Comparison of ENCODE assay signal across 1 cellular context in genomic region chr5:65967288-65968066, GRCh38.
TF ChIP-seq lines count a peak whose summit lies in the region.

No MANE protein-coding gene starts in this region.

TF ChIP-seq in K562, 482 proteins besides CTCF, POLR2A, EP300 and RAD21 (continued from another document and continues in another):
- peak in 1 of 2 experiments; percentile 13 for TF ChIP-seq AFF1 (IDR thresholded peaks at IDR 0.05; ENCODE audit: low read depth in 1 of 2, partially characterized antibody in 2 of 2)
- 0 out of 2 replicates have a peak, but pooled peaks have one; percentile 28 for TF ChIP-seq NFATC3 (IDR thresholded peaks at IDR 0.05)
- TF ChIP-seq ZNF507 (tag; conservative IDR thresholded peaks at IDR 0.05) = no peak
- peak; percentile 52; the same call in 1 of the 2 replicates for TF ChIP-seq CC2D1A (IDR thresholded peaks at IDR 0.05)
- TF ChIP-seq ATF6 (CRISPR knock-in tag; IDR thresholded peaks at IDR 0.05) = no peak
- TF ChIP-seq ZNF589 (CRISPR knock-in tag; IDR thresholded peaks at IDR 0.05; ENCODE audit: low read depth) = no peak
- TF ChIP-seq HDAC1 (IDR thresholded peaks at IDR 0.05) = 0 out of 4 replicates have a peak, but pooled peaks of 1 of the 2 experiments have one; percentile 19
- TF ChIP-seq ZNF174 (CRISPR knock-in tag; IDR thresholded peaks at IDR 0.05) = no peak
- TF ChIP-seq RCOR1 (IDR thresholded peaks at IDR 0.05; ENCODE audit: borderline replicate concordance in 1 of 2, low read depth in 2 of 2, low read length in 2 of 2) = peak in 1 of 2 experiments; percentile 23; a peak in 1 of 4 replicates
- TF ChIP-seq POLR2H (tag; IDR thresholded peaks at IDR 0.05; ENCODE audit: low read depth) = peak; percentile 39; the same call in 1 of the 2 replicates
- TF ChIP-seq TEAD4 (IDR thresholded peaks at IDR 0.05; ENCODE audit: low read length) = peak; percentile 93
- no peak for TF ChIP-seq TEAD4 (CRISPR knock-in tag; IDR thresholded peaks at IDR 0.05; ENCODE audit: borderline replicate concordance)
- no peak for TF ChIP-seq FOXP1 (CRISPR knock-in tag; IDR thresholded peaks at IDR 0.05)
- TF ChIP-seq TEAD1 (CRISPR knock-in tag; IDR thresholded peaks at IDR 0.05) = no peak
- peak; percentile 92 for TF ChIP-seq CBFA2T2 (conservative IDR thresholded peaks at IDR 0.05)
- TF ChIP-seq ARID1B (IDR thresholded peaks at IDR 0.05) = peak; percentile 94
- no peak for TF ChIP-seq MCM5 (IDR thresholded peaks at IDR 0.05; ENCODE audit: low read depth)
- peak; percentile 38; the same call in 1 of the 2 replicates for TF ChIP-seq EHMT2 (IDR thresholded peaks at IDR 0.05)
- peak in 1 of 2 experiments; percentile 50 for TF ChIP-seq NCOA2 (IDR thresholded peaks at IDR 0.05; ENCODE audit: partially characterized antibody in 2 of 2)
- no peak for TF ChIP-seq ARID3A (IDR thresholded peaks at IDR 0.05; ENCODE audit: borderline replicate concordance, low read depth, low read length)
- peak; percentile 63; the same call in 1 of the 2 replicates for TF ChIP-seq SMARCE1 (IDR thresholded peaks at IDR 0.05)
- TF ChIP-seq BCOR (IDR thresholded peaks at IDR 0.05) = 0 out of 2 replicates have a peak, but pooled peaks have one; percentile 22
- no peak for TF ChIP-seq C11orf30 (IDR thresholded peaks at IDR 0.05; ENCODE audit: low read depth)
- no peak for TF ChIP-seq CGGBP1 (CRISPR knock-in tag; IDR thresholded peaks at IDR 0.05)
- TF ChIP-seq YY1 (IDR thresholded peaks at IDR 0.05; ENCODE audit: borderline replicate concordance in 1 of 3, control insufficient read depth in 1 of 3, extremely low read depth in 1 of 3, insufficient read depth in 3 of 3, insufficient read length in 1 of 3, insufficient replicate concordance in 2 of 3, low read depth in 1 of 3, low read length in 2 of 3) = no peak
- TF ChIP-seq ARNT (IDR thresholded peaks at IDR 0.05) = peak; percentile 28 to 64; a peak in 1 of 4 replicates
- no peak for TF ChIP-seq ZNF407 (IDR thresholded peaks at IDR 0.05; ENCODE audit: low read depth)
- no peak for TF ChIP-seq ZBTB43 (CRISPR knock-in tag; IDR thresholded peaks at IDR 0.05)
- TF ChIP-seq ZNF384 (IDR thresholded peaks at IDR 0.05; ENCODE audit: low read depth, low read length) = peak; percentile 69
- no peak for TF ChIP-seq POLR3G (IDR thresholded peaks at IDR 0.05; ENCODE audit: extremely low read depth, insufficient read length, insufficient replicate concordance)
- TF ChIP-seq SMARCA4 (IDR thresholded peaks at IDR 0.05) = peak; percentile 86
- no peak for TF ChIP-seq ZNF212 (CRISPR knock-in tag; IDR thresholded peaks at IDR 0.05)
- TF ChIP-seq CREM (IDR thresholded peaks at IDR 0.05; ENCODE audit: low read depth) = peak; percentile 38; the same call in 1 of the 2 replicates
- peak; percentile 93 for TF ChIP-seq MEF2D (tag; conservative IDR thresholded peaks at IDR 0.05; ENCODE audit: low read depth)
- TF ChIP-seq IRF1 (CRISPR knock-in tag; IDR thresholded peaks at IDR 0.05; ENCODE audit: borderline replicate concordance) = no peak
- TF ChIP-seq FOXA3 (CRISPR knock-in tag; conservative IDR thresholded peaks at IDR 0.05 in 1 of 2, IDR thresholded peaks at IDR 0.05 in 1 of 2) = peak in 1 of 2 experiments; percentile 64; a peak in 2 of 4 replicates
- no peak for TF ChIP-seq RB1 (IDR thresholded peaks at IDR 0.05; ENCODE audit: low read depth)
- no peak for TF ChIP-seq SMC3 (conservative IDR thresholded peaks at IDR 0.05; ENCODE audit: insufficient read depth, low read depth, low read length)
- peak; percentile 77 for TF ChIP-seq FOXM1 (IDR thresholded peaks at IDR 0.05; ENCODE audit: low read depth)
- TF ChIP-seq FOXM1 (CRISPR knock-in tag; IDR thresholded peaks at IDR 0.05; ENCODE audit: low read depth) = no peak
- 0 out of 2 replicates have a peak, but pooled peaks have one; percentile 15 for TF ChIP-seq MYC (IDR thresholded peaks at IDR 0.05; ENCODE audit: low read depth, low read length)
- no peak for TF ChIP-seq MYC (CRISPR knock-in tag; IDR thresholded peaks at IDR 0.05; ENCODE audit: borderline replicate concordance, low read depth)
- no peak for TF ChIP-seq ZNF785 (CRISPR knock-in tag; IDR thresholded peaks at IDR 0.05)
- TF ChIP-seq GATAD2B (IDR thresholded peaks at IDR 0.05; ENCODE audit: borderline replicate concordance) = peak; percentile 67; the same call in 1 of the 2 replicates
- TF ChIP-seq KLF16 (IDR thresholded peaks at IDR 0.05) = peak; percentile 49; the same call in 1 of the 2 replicates
- peak; percentile 36; the same call in 1 of the 2 replicates for TF ChIP-seq ZEB2 (IDR thresholded peaks at IDR 0.05)
- peak; percentile 91 for TF ChIP-seq SOX6 (IDR thresholded peaks at IDR 0.05)
- TF ChIP-seq ESRRA (IDR thresholded peaks at IDR 0.05; ENCODE audit: borderline replicate concordance, low read depth) = no peak
- no peak for TF ChIP-seq FOSL1 (tag; conservative IDR thresholded peaks at IDR 0.05)
- 0 out of 2 replicates have a peak, but pooled peaks have one; percentile 33 for TF ChIP-seq KHSRP (IDR thresholded peaks at IDR 0.05)
- TF ChIP-seq FOXK2 (conservative IDR thresholded peaks at IDR 0.05 in 1 of 2, IDR thresholded peaks at IDR 0.05 in 1 of 2; ENCODE audit: low read depth in 2 of 2) = 0 out of 4 replicates have a peak, but pooled peaks have one; percentile 44 to 68
- no peak for TF ChIP-seq ZNF764 (CRISPR knock-in tag; IDR thresholded peaks at IDR 0.05; ENCODE audit: low read depth)
